ENCODE assay signal across 8 cellular contexts in the genomic region with DNA sequence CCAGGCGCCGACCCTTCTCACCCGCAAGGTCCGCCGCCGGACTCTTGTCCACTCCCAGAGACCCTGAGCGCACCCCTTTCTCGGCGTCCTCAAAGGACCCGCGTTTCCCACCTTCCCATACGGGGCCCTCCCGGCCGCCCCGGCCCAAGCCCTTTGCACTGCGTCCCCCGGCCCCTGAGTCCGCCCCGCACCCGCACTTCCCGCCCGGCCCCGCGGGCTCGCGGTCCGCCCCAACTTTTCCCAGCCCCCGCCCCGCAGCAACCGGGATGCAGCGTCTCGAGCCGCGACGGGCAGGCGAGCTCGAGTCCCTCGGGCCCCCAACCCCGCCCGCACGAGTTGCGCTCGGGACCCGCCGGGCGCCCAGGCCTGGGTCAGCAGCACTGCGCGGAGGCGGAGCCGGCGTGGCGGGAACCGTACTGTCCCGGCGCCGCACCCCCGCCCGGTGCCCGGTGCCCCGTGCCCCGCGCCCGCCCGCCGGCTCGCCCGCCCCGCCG. TPM values are rescaled to one million over a fixed set of nuclear protein-coding genes. Genes with fewer than 3 reads are reported as not detected.
DNase-seq lines count a peak whose midpoint lies in the region; ATAC-seq, FAIRE-seq and TF ChIP-seq lines count a peak whose summit lies in the region.

No MANE protein-coding gene starts in this region.

- no peaks in the 10 kb centered on the region for H3K9me1 ChIP-seq in endothelial cell of umbilical vein (replicated peaks; ENCODE audit: control insufficient read depth, extremely low read depth, insufficient read depth, low read length)

- H3K27ac Mint-ChIP-seq in natural killer cell treated with Interleukin-12 subunit alpha and Interleukin-12 subunit beta and Interleukin-15 and Interleukin-18, amount 100 ng/mL, for 72 hours = no peak overlapping the region

- intact Hi-C loops in endothelial cell of umbilical vein (cut with micrococcal nuclease) = loop anchor here (1.0 to 10.0 kb wide), 7 partner anchors 118 to 605 kb away; a partner anchor contains a TSS

- peak overlapping the region; percentile 60 for H3K9ac ChIP-seq in endothelial cell of umbilical vein (replicated peaks; ENCODE audit: extremely low read depth, insufficient read depth, low read length)

- peak overlapping the region; percentile 43 to 74 (median 43) for H3K4me3 ChIP-seq in endothelial cell of umbilical vein (replicated peaks in 1 of 3; ENCODE audit: insufficient read depth in 1 of 3, low read depth in 1 of 3, low read length in 3 of 3)

- H3K79me2 ChIP-seq in endothelial cell of umbilical vein (ENCODE audit: control insufficient read depth, insufficient read depth, low read length) = peaks cover 2% of the 10 kb centered on the region

- peaks cover 0 to 8% of the 10 kb centered on the region in 2 donors for H3K27me3 Mint-ChIP-seq in natural killer cell treated with Interleukin-12 subunit alpha and Interleukin-12 subunit beta and Interleukin-15 and Interleukin-18, amount 100 ng/mL, for 72 hours

- no peak for TF ChIP-seq POLR2A in endothelial cell of umbilical vein (IDR thresholded peaks at IDR 0.05; ENCODE audit: low read depth, low read length)

- H3K36me3 Mint-ChIP-seq in natural killer cell treated with Interleukin-12 subunit alpha and Interleukin-12 subunit beta and Interleukin-15 and Interleukin-18, amount 100 ng/mL, for 72 hours = no peaks in the 10 kb centered on the region

- FAIRE-seq in endothelial cell of umbilical vein (lab: Jason Lieb, UNC) = no peak

- H3K9me3 Mint-ChIP-seq in natural killer cell treated with Interleukin-12 subunit alpha and Interleukin-12 subunit beta and Interleukin-15 and Interleukin-18, amount 100 ng/mL, for 72 hours = no peaks in the 10 kb centered on the region

- peaks cover 13 to 16% of the 10 kb centered on the region in 2 donors for H3K4me1 Mint-ChIP-seq in natural killer cell treated with Interleukin-12 subunit alpha and Interleukin-12 subunit beta and Interleukin-15 and Interleukin-18, amount 100 ng/mL, for 72 hours (ENCODE audit: low read depth in 2 of 2)

- peaks cover 13% of the 10 kb centered on the region for H3K4me1 ChIP-seq in endothelial cell of umbilical vein (ENCODE audit: control insufficient read depth, extremely low read depth, insufficient read depth, low read length)

- dilution Hi-C loops in endothelial cell of umbilical vein (cut with MboI; ENCODE audit: extremely low pct_ligation_motif_present, low sequenced_read_pairs) = no loop called here

- no peak for TF ChIP-seq CTCF in endothelial cell of umbilical vein (IDR thresholded peaks at IDR 0.05; ENCODE audit: extremely low read depth in 1 of 2, insufficient read depth in 1 of 2, low read depth in 1 of 2, low read length in 2 of 2)

- H4K20me1 ChIP-seq in endothelial cell of umbilical vein (replicated peaks; ENCODE audit: control insufficient read depth, extremely low read depth, insufficient read depth, low read length) = no peaks in the 10 kb centered on the region

- CTCF ChIA-PET in endothelial cell of umbilical vein (lab: Charles Lee) = interaction anchor here (1.5 to 4.4 kb wide), 4 partner anchors 11 to 307 kb away, joined by 3 to 53 read pairs (median 10); no protein-coding TSS in a partner anchor

- peak; percentile 40 for ATAC-seq in HG02623 (IDR thresholded peaks at IDR 0.05; ENCODE audit: unreplicated experiment)
- peak; percentile 69 to 79 for ATAC-seq in natural killer cell treated with Interleukin-12 subunit alpha and Interleukin-12 subunit beta and Interleukin-15 and Interleukin-18, amount 100 ng/mL, for 72 hours

- peaks cover 2 to 12% of the 10 kb centered on the region in 2 experiments for H3K27me3 ChIP-seq in endothelial cell of umbilical vein (ENCODE audit: control insufficient read depth in 2 of 2, insufficient read depth in 2 of 2, low read length in 2 of 2)

- BruUV-seq in endothelial cell of umbilical vein (replicated peaks; lab: Mats Ljungman, UMichigan) = no TSS peak

- peak overlapping the region; percentile 38 for H3K4me2 ChIP-seq in endothelial cell of umbilical vein (ENCODE audit: insufficient read depth, low read length)

- POLR2A ChIA-PET in endothelial cell of umbilical vein (lab: Charles Lee) = interaction anchor here (1.2 kb wide), 1 partner anchor 308 kb away, joined by 3 read pairs; no protein-coding TSS in a partner anchor

- H3K27ac ChIP-seq in endothelial cell of umbilical vein (ENCODE audit: insufficient read depth, low read depth, low read length) = no peak overlapping the region

- H3K4me3 Mint-ChIP-seq in natural killer cell treated with Interleukin-12 subunit alpha and Interleukin-12 subunit beta and Interleukin-15 and Interleukin-18, amount 100 ng/mL, for 72 hours = peak overlapping the region; percentile 75

- H3K9me3 ChIP-seq in endothelial cell of umbilical vein (replicated peaks; ENCODE audit: control insufficient read depth, insufficient read depth, low read length) = no peaks in the 10 kb centered on the region

- no peaks in the 10 kb centered on the region for H3K36me3 ChIP-seq in endothelial cell of umbilical vein (ENCODE audit: control insufficient read depth in 2 of 2, extremely low read depth in 1 of 2, insufficient read depth in 2 of 2, low read length in 2 of 2)

- peak; percentile 42 for DNase-seq in NCI-H82 (lab: John Stamatoyannopoulos, UW)
- DNase-seq in NCI-H82 treated with DMSO at 0.1 percent for 48 hours (lab: John Stamatoyannopoulos, UW; ENCODE audit: unreplicated experiment) = no peak
- DNase-seq in OCI-M1 (lab: John Stamatoyannopoulos, UW) = peak; percentile 55
- peak; percentile 22 for DNase-seq in endothelial cell of umbilical vein (ENCODE audit: low read depth, low spot score)
- DNase-seq in natural killer cell treated with Interleukin-12 subunit alpha and Interleukin-12 subunit beta and Interleukin-15 and Interleukin-18, amount 100 ng/mL, for 72 hours (ENCODE audit: low spot score) = no peak
- no peak for DNase-seq in KG1 (lab: John Stamatoyannopoulos, UW)
- DNase-seq in SW 1271 (lab: John Stamatoyannopoulos, UW) = no peak

- peak overlapping the region; percentile 12 for H2AFZ ChIP-seq in endothelial cell of umbilical vein (ENCODE audit: low read depth, low read length)

TF ChIP-seq in endothelial cell of umbilical vein, 7 proteins besides CTCF, POLR2A, EP300 and RAD21:
- TF ChIP-seq GATA2 (IDR thresholded peaks at IDR 0.05; ENCODE audit: insufficient read depth, insufficient read length, low read depth, low read length) (no peak), POLR2AphosphoS5 (IDR thresholded peaks at IDR 0.05; ENCODE audit: insufficient read depth, low read depth, low read length) (no peak), JUN (IDR thresholded peaks at IDR 0.05; ENCODE audit: borderline replicate concordance, insufficient read depth, insufficient read length, low read depth) (no peak), FOS (IDR thresholded peaks at IDR 0.05; ENCODE audit: borderline replicate concordance, insufficient read depth, low read length) (no peak), MYC (IDR thresholded peaks at IDR 0.05; ENCODE audit: low read depth, low read length) (no peak), EZH2 (IDR thresholded peaks at IDR 0.05; ENCODE audit: borderline replicate concordance, low read depth, low read length, severe bottlenecking) (no peak)
- TF ChIP-seq, protein P1, sequence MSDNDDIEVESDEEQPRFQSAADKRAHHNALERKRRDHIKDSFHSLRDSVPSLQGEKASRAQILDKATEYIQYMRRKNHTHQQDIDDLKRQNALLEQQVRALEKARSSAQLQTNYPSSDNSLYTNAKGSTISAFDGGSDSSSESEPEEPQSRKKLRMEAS (IDR thresholded peaks at IDR 0.05; ENCODE audit: insufficient read depth, insufficient read length) = no peak

RNA-seq across cellular contexts. Expression of a gene that starts 0.4 kb away (rescaled TPM):
- total RNA-seq in endothelial cell of umbilical vein = 19.9 and 21.3 TPM in 2 replicates
- 14.0 and 16.0 TPM in 2 replicates for polyA plus RNA-seq in endothelial cell of umbilical vein
- 13.8 and 19.6 TPM in 2 replicates for polyA plus RNA-seq in endothelial cell of umbilical vein (2011; cell fraction: cytosol; rRNA removed)
- 6.4 and 9.6 TPM in 2 replicates for polyA plus RNA-seq in endothelial cell of umbilical vein (2011; cell fraction: nucleus; rRNA removed)
- 19.9 and 22.0 TPM in 2 replicates for polyA plus RNA-seq in endothelial cell of umbilical vein (2012)
- 4.9 and 9.2 TPM in 2 replicates for polyA minus RNA-seq in endothelial cell of umbilical vein
- polyA minus RNA-seq in endothelial cell of umbilical vein (2011; cell fraction: cytosol; rRNA and poly(A)+ RNA removed) = 12.0 TPM
- polyA minus RNA-seq in endothelial cell of umbilical vein (2011; cell fraction: nucleus; rRNA and poly(A)+ RNA removed) = 1.1 and 3.9 TPM in 2 replicates
- total RNA-seq in natural killer cell treated with Interleukin-12 subunit alpha and Interleukin-12 subunit beta and Interleukin-15 and Interleukin-18, amount 100 ng/mL, for 72 hours = 10 to 100 TPM; 12.7 to 17.9 TPM

Comparison
In these comparisons a context has a peak if more than half of its experiments do, and no peak if none do; other contexts are left out.
1. DNase-seq: peak in NCI-H82 (single experiment), OCI-M1 (single experiment) and endothelial cell of umbilical vein (single experiment); none in NCI-H82 treated with DMSO at 0.1 percent for 48 hours (single experiment), natural killer cell treated with Interleukin-12 subunit alpha and Interleukin-12 subunit beta and Interleukin-15 and Interleukin-18, amount 100 ng/mL, for 72 hours (single experiment), KG1 (single experiment) and SW 1271 (0 of 2).